20 cellular contexts compared by ENCODE assay signal in the genomic region with DNA sequence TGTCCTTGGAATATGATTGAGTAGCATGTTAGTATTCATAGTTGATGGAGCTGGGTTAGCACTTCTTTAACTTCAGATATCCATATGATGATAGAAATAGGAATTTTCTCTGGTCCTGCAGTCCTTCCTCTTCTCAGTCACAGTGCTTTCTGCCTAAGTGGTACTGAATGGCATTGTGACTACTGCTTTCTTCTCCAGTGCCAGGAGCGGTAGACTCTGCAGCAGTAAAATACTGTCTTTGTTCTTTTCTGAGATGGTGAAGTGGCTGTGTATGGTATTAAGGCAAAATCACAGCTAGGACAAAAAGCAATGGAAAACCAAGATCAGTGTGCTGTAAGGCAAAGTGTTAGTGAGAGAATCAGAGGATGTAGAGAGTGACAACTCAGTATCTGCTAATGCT. TPM values are rescaled to one million over a fixed set of nuclear protein-coding genes. Genes with fewer than 3 reads are reported as not detected.
DNase-seq lines count a peak whose midpoint lies in the region; ATAC-seq and TF ChIP-seq lines count a peak whose summit lies in the region.
"Had no signal": no experiment of that assay in that cellular context is flagged by ENCODE, and none has a peak within 500 bp of the region (broad histone marks: within the 10 kb centered on the region; RNA-seq: fewer than 3 reads in every experiment).

No MANE protein-coding gene starts in this region.

- TF ChIP-seq CTCF in osteoblast (IDR thresholded peaks at IDR 0.05; ENCODE audit: extremely low read depth, low read depth, low read length) = no peak

- in situ Hi-C loops in SK-MEL-5 (cut with HindIII; ENCODE audit: low pct_unique_long_range_greater_than_20kb, low sequenced_read_pairs) = no loop called here

- H3K4me3 ChIP-seq in osteoblast (ENCODE audit: insufficient read depth, low read length) = no peak overlapping the region
- H3K4me3 ChIP-seq: hepatocyte, tibial nerve had no signal

- peak in 9 of 14 donors; percentile 4 to 43 (median 31) for DNase-seq in C1 segment of cervical spinal cord (lab: John Stamatoyannopoulos, UW)
- DNase-seq in SK-MEL-5 (ENCODE audit: low read depth, low spot score) = peak; percentile 86
- DNase-seq in hippocampal formation (lab: John Stamatoyannopoulos, UW) = peak; percentile 33 to 81
- no peak for DNase-seq in osteoblast (ENCODE audit: insufficient read length, low spot score, missing footprints)
- DNase-seq in T-helper 9 cell = no peak
- no peak for DNase-seq in islet precursor cell
- DNase-seq: activated CD4-positive, alpha-beta T cell treated with anti-CD3 and anti-CD28 coated beads, Interleukin-2, amount 50 U/mL, for 48 hours; activated naive CD4-positive, alpha-beta T cell; aorta; Caco-2; kidney glomerular epithelial cell; NCI-H526; T-cell had no signal

- peaks cover 16% of the 10 kb centered on the region for H3K4me1 ChIP-seq in osteoblast (ENCODE audit: insufficient read depth, low read length)

- peaks cover 7% of the 10 kb centered on the region for H3K36me3 ChIP-seq in osteoblast (ENCODE audit: insufficient read depth, low read length)

- peaks cover 97% of the 10 kb centered on the region for H3K79me2 ChIP-seq in osteoblast (ENCODE audit: insufficient read depth, low read length)

- H4K20me1 ChIP-seq in osteoblast (ENCODE audit: insufficient read depth, low read length) = peaks cover 41% of the 10 kb centered on the region

- peak overlapping the region; percentile 38 for H3K27ac ChIP-seq in osteoblast (ENCODE audit: low read depth, low read length)
- H3K27ac ChIP-seq: hepatocyte had no signal

- H3K9me3 ChIP-seq in osteoblast (ENCODE audit: low read depth, low read length) = no peaks in the 10 kb centered on the region

- peak overlapping the region; percentile 41 for H3K4me2 ChIP-seq in osteoblast (ENCODE audit: insufficient read depth, low read length)
- H3K4me2 ChIP-seq: hepatocyte had no signal

- H2AFZ ChIP-seq in osteoblast (ENCODE audit: low read length) = no peak overlapping the region
- H2AFZ ChIP-seq: hepatocyte had no signal

- no peak for ATAC-seq in HG03354 (IDR thresholded peaks at IDR 0.05; ENCODE audit: poor library complexity, severe bottlenecking, unreplicated experiment)
- no peak for ATAC-seq in GM21528 (IDR thresholded peaks at IDR 0.05; ENCODE audit: low FRiP score, unreplicated experiment)
- ATAC-seq: Right ventricle myocardium inferior; sciatic nerve; stimulated activated memory B cell treated with anti-CD40 and anti-IgM and Interleukin-4, amounts not matched to agents 10 μg/mL and 1 μg/mL and 100 μg/mL, for 72 hours; T-cell had no signal

- no peaks in the 10 kb centered on the region for H3K27me3 ChIP-seq in osteoblast (ENCODE audit: insufficient read depth, low read length)
- H3K27me3 ChIP-seq: hepatocyte, tibial nerve had no signal

RNA-seq across cellular contexts. Expression of a gene that starts 46.6 kb away (rescaled TPM):
- 70.8 and 75.7 TPM in 2 replicates for total RNA-seq in SK-MEL-5 (2014; rRNA removed; shearing (Covaris generic))
- polyA plus RNA-seq in SK-MEL-5 (2015; cell fraction: cytosol; rRNA removed) = 107 and 112 TPM in 2 replicates
- 78.4 and 84.5 TPM in 2 replicates for polyA plus RNA-seq in SK-MEL-5 (2015; cell fraction: nucleus; rRNA removed)
- 108 and 137 TPM in 2 replicates for total RNA-seq in osteoblast

Comparison
In these comparisons a context has a peak if more than half of its experiments do, and no peak if none do; other contexts are left out.
1. DNase-seq: peak in C1 segment of cervical spinal cord (9 of 14), SK-MEL-5 (single experiment) and hippocampal formation (2 of 2); none in osteoblast (single experiment), T-helper 9 cell (single experiment) and islet precursor cell (single experiment).